In the genomic region with DNA sequence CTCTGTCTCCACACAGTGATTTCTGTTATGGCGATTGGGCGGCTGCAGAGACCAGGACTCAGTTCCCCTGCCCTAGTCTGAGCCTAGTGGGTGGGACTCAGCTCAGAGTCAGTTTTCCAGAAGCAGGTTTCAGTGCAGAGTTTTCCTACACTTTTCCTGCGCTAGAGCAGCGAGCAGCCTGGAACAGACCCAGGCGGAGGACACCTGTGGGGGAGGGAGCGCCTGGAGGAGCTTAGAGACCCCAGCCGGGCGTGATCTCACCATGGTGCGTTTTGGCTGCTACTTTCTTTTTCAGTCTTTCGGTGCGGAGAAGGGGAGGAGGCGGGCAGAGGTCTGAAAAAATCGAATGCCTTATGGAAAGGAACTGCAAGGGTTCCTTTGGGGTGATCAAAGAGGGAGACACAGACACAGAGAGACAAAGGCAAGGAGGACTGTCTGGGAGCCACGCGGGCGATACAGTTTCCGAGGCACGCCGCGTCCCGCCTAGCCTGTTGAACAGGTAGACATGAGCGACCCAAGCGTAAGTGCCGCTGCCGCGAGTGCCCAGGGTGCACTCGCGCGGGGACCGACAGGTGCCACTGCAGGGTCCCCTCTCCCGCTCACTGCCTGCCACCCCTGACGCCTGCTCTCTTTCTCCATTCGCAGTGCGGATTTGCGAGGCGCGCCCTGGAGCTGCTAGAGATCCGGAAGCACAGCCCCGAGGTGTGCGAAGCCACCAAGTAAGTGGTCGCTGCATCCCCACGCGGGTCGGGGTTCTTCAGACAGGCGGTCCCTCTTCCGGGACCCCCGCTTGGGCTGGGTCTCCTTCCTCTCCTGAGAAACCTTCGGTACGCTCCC, we compare ENCODE assay signal across 8 cellular contexts. TPM values are rescaled to one million over a fixed set of nuclear protein-coding genes. Genes with fewer than 3 reads are reported as not detected.
A peak's percentile ranks its signal among the peaks of the same experiment; 100 is the strongest.
DNase-seq lines count a peak whose midpoint lies in the region; ATAC-seq and TF ChIP-seq lines count a peak whose summit lies in the region.

A gene with protein sequence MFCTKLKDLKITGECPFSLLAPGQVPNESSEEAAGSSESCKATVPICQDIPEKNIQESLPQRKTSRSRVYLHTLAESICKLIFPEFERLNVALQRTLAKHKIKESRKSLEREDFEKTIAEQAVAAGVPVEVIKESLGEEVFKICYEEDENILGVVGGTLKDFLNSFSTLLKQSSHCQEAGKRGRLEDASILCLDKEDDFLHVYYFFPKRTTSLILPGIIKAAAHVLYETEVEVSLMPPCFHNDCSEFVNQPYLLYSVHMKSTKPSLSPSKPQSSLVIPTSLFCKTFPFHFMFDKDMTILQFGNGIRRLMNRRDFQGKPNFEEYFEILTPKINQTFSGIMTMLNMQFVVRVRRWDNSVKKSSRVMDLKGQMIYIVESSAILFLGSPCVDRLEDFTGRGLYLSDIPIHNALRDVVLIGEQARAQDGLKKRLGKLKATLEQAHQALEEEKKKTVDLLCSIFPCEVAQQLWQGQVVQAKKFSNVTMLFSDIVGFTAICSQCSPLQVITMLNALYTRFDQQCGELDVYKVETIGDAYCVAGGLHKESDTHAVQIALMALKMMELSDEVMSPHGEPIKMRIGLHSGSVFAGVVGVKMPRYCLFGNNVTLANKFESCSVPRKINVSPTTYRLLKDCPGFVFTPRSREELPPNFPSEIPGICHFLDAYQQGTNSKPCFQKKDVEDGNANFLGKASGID (plus strand): TSS at position 148 of the 837 bp plus-strand sequence. CDS start 30,020 bp downstream, outside the sequence.

- peaks cover 13 to 16% of the 10 kb centered on the region in 2 donors for H3K27me3 Mint-ChIP-seq in natural killer cell (ENCODE audit: low read depth in 2 of 2)

- H3K79me2 ChIP-seq in DND-41 (ENCODE audit: insufficient read depth, low read length), result peaks cover 32% of the 10 kb centered on the region

- H3K4me1 ChIP-seq in DND-41 (ENCODE audit: insufficient read depth, low read length) (peaks cover 26% of the 10 kb centered on the region), HUES48 (ENCODE audit: control insufficient read depth, insufficient read depth, low read length) (peaks cover 14% of the 10 kb centered on the region; the same call in 1 of the 2 replicates), foreskin keratinocyte (no peaks in the 10 kb centered on the region), vagina (peaks cover 4% of the 10 kb centered on the region)

- H3K9ac ChIP-seq in DND-41 (ENCODE audit: low read depth, low read length) (peak within 1 kb of the TSS; percentile 76), HUES48 (ENCODE audit: low read depth, low read length) (no peak within 1 kb of the TSS)

- H3K9me3 Mint-ChIP-seq in natural killer cell, result no peaks in the 10 kb centered on the region

- peaks cover 7% of the 10 kb centered on the region for H3K36me3 ChIP-seq in DND-41 (ENCODE audit: insufficient read depth, low read length)
- no peaks in the 10 kb centered on the region for H3K36me3 ChIP-seq in HUES48 (ENCODE audit: control insufficient read depth, insufficient read depth, low read length)
- H3K36me3 ChIP-seq in vagina, result no peaks in the 10 kb centered on the region

- peak within 1 kb of the TSS; percentile 49 to 66 for H3K4me3 ChIP-seq in DND-41 (ENCODE audit: low read depth in 1 of 2, low read length in 2 of 2)
- H3K4me3 ChIP-seq in HUES48 (ENCODE audit: low read depth, low read length), result peak within 1 kb of the TSS; percentile 56
- H3K4me3 ChIP-seq in vagina, result peak within 1 kb of the TSS; percentile 63 to 82

- H3K27me3 ChIP-seq in DND-41 (ENCODE audit: insufficient read depth, low read length, poor library complexity) (no peaks in the 10 kb centered on the region), HUES48 (ENCODE audit: control insufficient read depth, insufficient read depth, low read length) (peaks cover 89% of the 10 kb centered on the region), foreskin keratinocyte (peaks cover 68% of the 10 kb centered on the region), vagina (no peaks in the 10 kb centered on the region)

- peak within 1 kb of the TSS; percentile 77 for H3K4me2 ChIP-seq in DND-41 (ENCODE audit: insufficient read depth, low read length)

- TF ChIP-seq POLR2A in vagina (IDR thresholded peaks at IDR 0.05), result no peak

- ATAC-seq in DND-41 (ENCODE audit: insufficient read depth, low read depth), result peak; percentile 73
- ATAC-seq in GM19468 (IDR thresholded peaks at IDR 0.05; ENCODE audit: extremely low read depth, unreplicated experiment), result peak; percentile 42
- peak; percentile 59 for ATAC-seq in foreskin keratinocyte
- peak; percentile 68 to 73 (median 72) for ATAC-seq in natural killer cell
- ATAC-seq in HG03095 (IDR thresholded peaks at IDR 0.05; ENCODE audit: unreplicated experiment), result no peak

- TF ChIP-seq CTCF in DND-41 (IDR thresholded peaks at IDR 0.05; ENCODE audit: borderline replicate concordance, extremely low read depth, low read length, poor library complexity, severe bottlenecking) (peak; percentile 35), foreskin keratinocyte (conservative IDR thresholded peaks at IDR 0.05) (no peak), natural killer cell (IDR thresholded peaks at IDR 0.05) (no peak), vagina (IDR thresholded peaks at IDR 0.05) (no peak)

- DNase-seq in DND-41, result peak; percentile 80
- peak; percentile 30 for DNase-seq in activated T-cell treated with anti-CD3 and anti-CD28 coated beads, Interleukin-2, amount 50 U/mL, for 48 hours
- DNase-seq in foreskin keratinocyte, result peak in 1 of 2 donors; percentile 38
- DNase-seq in natural killer cell, result no peak
- no peak for DNase-seq in vagina (ENCODE audit: extremely low spot score in 2 of 2)

- H3K27ac Mint-ChIP-seq in natural killer cell, result peak within 1 kb of the TSS; percentile 76 to 97

- peaks cover 19 to 27% of the 10 kb centered on the region in 2 donors for H3K4me1 Mint-ChIP-seq in natural killer cell

- H2AFZ ChIP-seq in DND-41 (ENCODE audit: low read depth, low read length), result peak within 1 kb of the TSS; percentile 78

- H3K27ac ChIP-seq in DND-41 (ENCODE audit: low read length) (peak within 1 kb of the TSS; percentile 86), HUES48 (ENCODE audit: low read depth, low read length) (no peak within 1 kb of the TSS), foreskin keratinocyte (no peak within 1 kb of the TSS), vagina (peak within 1 kb of the TSS; percentile 94)

- H3K4me3 Mint-ChIP-seq in natural killer cell, result peak within 1 kb of the TSS; percentile 92

- no peaks in the 10 kb centered on the region for H4K20me1 ChIP-seq in DND-41 (ENCODE audit: insufficient read depth, low read length)

- intact Hi-C loops in natural killer cell (cut with micrococcal nuclease), result loop anchor here (2.0 kb wide), 1 partner anchor 84 kb away; no protein-coding TSS in a partner anchor
- intact Hi-C loops in vagina (cut with DNase I), result loop anchor here (10.0 kb wide), 2 partner anchors 62 to 108 kb away; no protein-coding TSS in a partner anchor

- H3K36me3 Mint-ChIP-seq in natural killer cell, result no peaks in the 10 kb centered on the region

- no peaks in the 10 kb centered on the region for H3K9me3 ChIP-seq in DND-41 (ENCODE audit: insufficient read depth, low read length, severe bottlenecking)
- H3K9me3 ChIP-seq in HUES48 (ENCODE audit: control insufficient read depth, insufficient read depth, low read length), result no peaks in the 10 kb centered on the region
- no peaks in the 10 kb centered on the region for H3K9me3 ChIP-seq in vagina

RNA-seq across cellular contexts. Expression of the gene that starts here (rescaled TPM):
- total RNA-seq in foreskin keratinocyte (0.11 TPM in 1 of 2 replicates, not detected in the other), natural killer cell (1 to 10 TPM; 4.1 to 7.4 (median 5.2) TPM), vagina (21.6 TPM)
- 0.08 TPM in 1 of 2 replicates, not detected in the other for polyA plus RNA-seq in foreskin keratinocyte

Comparison
In these comparisons a context has a peak if more than half of its experiments do, and no peak if none do; other contexts are left out.
1. Peak in ATAC-seq in foreskin keratinocyte; RNA of the gene not detected or under 1 TPM.
2. DNase-seq: peak in DND-41 (single experiment) and activated T-cell treated with anti-CD3 and anti-CD28 coated beads, Interleukin-2, amount 50 U/mL, for 48 hours (2 of 2); none in natural killer cell (single experiment) and vagina (0 of 2).
3. H3K27ac ChIP-seq: peak in DND-41 (single experiment) and vagina (single experiment); none in HUES48 (single experiment) and foreskin keratinocyte (single experiment).
4. Peak in every context shown above with its lines, with median percentiles within 50 percentile points of each other: H3K4me3 ChIP-seq.